Comparison of ENCODE assay signal across 14 cellular contexts in the genomic region with DNA sequence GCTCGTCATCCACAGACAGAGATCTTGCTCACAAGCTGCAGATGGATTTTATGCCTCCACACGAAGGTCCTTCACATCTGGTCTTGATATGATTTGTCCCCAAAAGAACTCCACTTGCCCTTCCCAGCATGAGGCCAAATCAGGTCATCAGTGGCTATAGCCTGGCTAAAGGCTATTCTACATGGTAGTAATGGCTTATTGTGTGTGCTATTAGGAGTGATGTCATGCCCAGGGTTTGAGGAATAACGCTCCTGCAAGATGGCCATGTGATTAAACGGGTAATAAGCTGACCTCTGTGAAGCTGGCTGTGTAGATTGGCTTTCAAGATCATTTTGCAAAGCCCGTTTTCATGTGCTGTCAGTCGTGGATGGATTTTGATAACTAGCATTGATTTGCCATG.
"Had no signal": no experiment of that assay in that cellular context is flagged by ENCODE, and none has a peak within 500 bp of the region (broad histone marks: within the 10 kb centered on the region; RNA-seq: fewer than 3 reads in every experiment).

No MANE protein-coding gene starts in this region.

- H3K27me3 ChIP-seq: cardiac muscle cell, colonic mucosa had no signal

- H3K4me1 ChIP-seq: colonic mucosa, parathyroid adenoma had no signal

- H3K9ac ChIP-seq: parathyroid adenoma had no signal

- H3K27ac ChIP-seq: cardiac muscle cell, colonic mucosa, gastrocnemius medialis, parathyroid adenoma, sigmoid colon had no signal

- H3K9me3 ChIP-seq: colonic mucosa, gastrocnemius medialis had no signal

- DNase-seq: activated B cell treated with CpG ODN at 0.5 μM for 24 hours; activated CD4-positive, alpha-beta memory T cell treated with anti-CD3 and anti-CD28 coated beads, Interleukin-2, amount 10 ng/mL, durations not matched to agents 7 days and 5 days; activated CD4-positive, alpha-beta T cell treated with anti-CD3 and anti-CD28 coated beads for 4 hours; activated CD8-positive, alpha-beta memory T cell treated with anti-CD3 and anti-CD28 coated beads, Interleukin-2, amount 10 ng/mL, durations not matched to agents 7 days and 5 days; colonic mucosa; gastrocnemius medialis; heart right ventricle; kidney glomerular epithelial cell; naive thymus-derived CD8-positive, alpha-beta T cell; sigmoid colon; stimulated activated naive B cell treated with anti-CD40 and anti-IgM and Interleukin-4, amounts not matched to agents 10 μg/mL and 1 μg/mL and 100 μg/mL, for 72 hours; T-cell had no signal

- ATAC-seq: activated CD8-positive, alpha-beta memory T cell treated with anti-CD3 and anti-CD28 coated beads, Interleukin-2, amount 10 ng/mL, durations not matched to agents 7 days and 5 days; gastrocnemius medialis had no signal

- H3K4me3 ChIP-seq: cardiac muscle cell, colonic mucosa, gastrocnemius medialis, heart right ventricle, sigmoid colon had no signal

- H3K79me2 ChIP-seq: parathyroid adenoma had no signal

- H3K36me3 ChIP-seq: cardiac muscle cell, colonic mucosa, gastrocnemius medialis, heart right ventricle, sigmoid colon had no signal

- H2AFZ ChIP-seq: parathyroid adenoma had no signal
